In the genomic region with DNA sequence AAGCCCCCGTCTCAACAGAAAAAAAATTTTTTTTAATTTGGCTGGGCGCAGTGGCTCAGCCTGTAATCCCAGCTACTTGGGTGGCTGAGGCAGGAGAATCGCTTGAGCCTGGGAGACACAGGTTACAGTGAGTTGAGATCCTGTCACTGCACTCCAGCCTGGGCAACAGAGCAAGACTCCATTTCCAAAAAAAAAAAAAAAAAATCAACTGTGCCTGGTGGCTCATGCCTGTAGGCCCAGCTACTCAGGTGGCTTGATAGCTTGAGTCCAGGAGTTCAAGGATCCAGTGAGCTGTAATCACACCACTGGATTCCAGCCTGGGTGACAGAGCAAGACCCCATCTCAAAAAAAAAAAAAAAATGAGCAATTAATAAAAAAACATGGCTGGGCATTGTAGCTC, we compare ENCODE assay signal across 26 cellular contexts. TPM values are rescaled to one million over a fixed set of nuclear protein-coding genes. Genes with fewer than 3 reads are reported as not detected.
"Had no signal": no experiment of that assay in that cellular context is flagged by ENCODE, and none has a peak within 500 bp of the region (broad histone marks: within the 10 kb centered on the region; RNA-seq: fewer than 3 reads in every experiment).

No MANE protein-coding gene starts in this region.

- H3K4me3 ChIP-seq: hepatocyte, neural progenitor cell, ovary, transverse colon had no signal

- H3K9ac ChIP-seq: neural progenitor cell had no signal

- ATAC-seq: left cardiac atrium; lower lobe of right lung; natural killer cell treated with Interleukin-12 subunit alpha and Interleukin-12 subunit beta and Interleukin-15 and Interleukin-18, amount 100 ng/mL, for 72 hours had no signal

- H2AFZ ChIP-seq: hepatocyte had no signal

- H3K9me3 ChIP-seq: left ventricle myocardium inferior, lower lobe of right lung, ovary, right atrium auricular region, stomach, thoracic aorta, transverse colon had no signal

- H3K27me3 ChIP-seq: dorsolateral prefrontal cortex, hepatocyte, neural progenitor cell, ovary, right atrium auricular region, stomach, transverse colon had no signal

- H3K36me3 ChIP-seq: lower lobe of right lung, neural progenitor cell, ovary, right atrium auricular region, thoracic aorta, transverse colon had no signal

- H3K27ac ChIP-seq: hepatocyte, neural progenitor cell, ovary, right atrium auricular region, thoracic aorta had no signal

- FAIRE-seq: kidney, small intestine had no signal

- DNase-seq: cortex of kidney; dorsolateral prefrontal cortex; effector CD8-positive, alpha-beta T cell; foreskin melanocyte; head of caudate nucleus; kidney; left cardiac atrium; left ventricle myocardium inferior; lower lobe of right lung; midbrain; nucleus accumbens; ovary; small intestine; stimulated activated CD4-positive, alpha-beta T cell treated with anti-CD3 and anti-CD28 coated beads, Interleukin-12 subunit alpha, Interleukin-12 subunit beta, amount 100 ng/mL, for 4 hours; stimulated activated naive CD4-positive, alpha-beta T cell; stomach; substantia nigra; transverse colon had no signal

RNA-seq across cellular contexts. Expression of a gene that starts 18.5 kb away (rescaled TPM):
- total RNA-seq: hepatocyte; kidney; left cardiac atrium; left ventricle myocardium inferior; lower lobe of right lung; natural killer cell treated with Interleukin-12 subunit alpha and Interleukin-12 subunit beta and Interleukin-15 and Interleukin-18, amount 100 ng/mL, for 72 hours; posterior vena cava; right atrium auricular region; stomach; thoracic aorta; ureter had no signal
- polyA plus RNA-seq: esophagus, hepatocyte, ovary had no signal

RNA-seq across cellular contexts. Expression of a gene that starts 21.5 kb away (rescaled TPM):
- total RNA-seq: left cardiac atrium, left ventricle myocardium inferior, lower lobe of right lung, posterior vena cava, right atrium auricular region, thoracic aorta, ureter had no signal

RNA-seq across cellular contexts. Expression of a gene that starts 37.2 kb away (rescaled TPM):
- total RNA-seq: hepatocyte, left ventricle myocardium inferior, right atrium auricular region, stomach, thoracic aorta had no signal
